ENCODE assay signal across 1 cellular context in the genomic region with DNA sequence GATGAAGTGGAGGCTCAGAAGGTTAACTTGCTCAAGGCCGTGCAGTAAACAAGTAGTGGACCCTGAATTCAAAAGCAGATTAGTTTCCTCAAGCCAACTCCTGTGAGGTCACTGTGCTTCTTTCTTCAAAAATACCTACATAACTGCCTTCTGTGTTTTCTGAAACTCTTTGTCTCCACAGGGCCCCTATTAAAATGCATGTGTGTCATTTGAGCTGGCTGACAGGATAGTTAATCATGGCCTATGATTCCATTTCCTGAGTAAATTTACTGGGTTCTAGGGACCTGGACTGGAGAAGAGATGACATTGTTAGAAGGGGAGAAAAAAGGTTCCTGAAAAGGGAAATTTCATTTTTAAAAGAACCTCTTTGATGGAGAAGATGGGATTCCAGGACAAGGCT.
TF ChIP-seq lines count a peak whose summit lies in the region.

No MANE protein-coding gene starts in this region.

TF ChIP-seq in WTC11, 78 proteins besides CTCF, POLR2A, EP300 and RAD21 (continued from another document):
- TF ChIP-seq, protein P1, sequence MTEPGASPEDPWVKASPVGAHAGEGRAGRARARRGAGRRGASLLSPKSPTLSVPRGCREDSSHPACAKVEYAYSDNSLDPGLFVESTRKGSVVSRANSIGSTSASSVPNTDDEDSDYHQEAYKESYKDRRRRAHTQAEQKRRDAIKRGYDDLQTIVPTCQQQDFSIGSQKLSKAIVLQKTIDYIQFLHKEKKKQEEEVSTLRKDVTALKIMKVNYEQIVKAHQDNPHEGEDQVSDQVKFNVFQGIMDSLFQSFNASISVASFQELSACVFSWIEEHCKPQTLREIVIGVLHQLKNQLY (CRISPR knock-in tag; IDR thresholded peaks at IDR 0.05), result no peak
TF ChIP-seq in WTC11: peak in this region for 0.
